10 cellular contexts compared by ENCODE assay signal in genomic region chr7:22586806-22587180, GRCh38.
A peak's percentile ranks its signal among the peaks of the same experiment; 100 is the strongest.
DNase-seq lines count a peak whose midpoint lies in the region; ATAC-seq, FAIRE-seq and TF ChIP-seq lines count a peak whose summit lies in the region.
"Had no signal": no experiment of that assay in that cellular context is flagged by ENCODE, and none has a peak within 500 bp of the region (broad histone marks: within the 10 kb centered on the region; RNA-seq: fewer than 3 reads in every experiment).

No MANE protein-coding gene starts in this region.

- peaks cover 6% of the 10 kb centered on the region; the same call in 1 of the 2 replicates for H3K4me1 ChIP-seq in HEK293 (ENCODE audit: control insufficient read depth, insufficient read depth, low read length)
- peaks cover 27 to 43% of the 10 kb centered on the region in 2 donors for H3K4me1 ChIP-seq in kidney (ENCODE audit: control insufficient read depth in 1 of 2, insufficient read depth in 1 of 2, low read depth in 1 of 2, low read length in 2 of 2)
- H3K4me1 ChIP-seq in sigmoid colon, result peaks cover 0 to 36% (median 16%) of the 10 kb centered on the region in 4 donors
- H3K4me1 ChIP-seq: parathyroid adenoma had no signal

- no peaks in the 10 kb centered on the region for H3K27me3 ChIP-seq in AG04450 (ENCODE audit: control insufficient read depth, insufficient read depth, low read length)
- no peaks in the 10 kb centered on the region for H3K27me3 ChIP-seq in sigmoid colon

- H3K9ac ChIP-seq in kidney (ENCODE audit: low read length in 2 of 2), result no peak overlapping the region
- H3K9ac ChIP-seq: parathyroid adenoma had no signal

- no peak for TF ChIP-seq POLR2A in sigmoid colon (IDR thresholded peaks at IDR 0.05)
- no peak for TF ChIP-seq POLR2A in GM12891 (IDR thresholded peaks at IDR 0.05; ENCODE audit: low read depth, low read length)

- POLR2A ChIA-PET in AG04450 (lab: Yijun Ruan, JAX), result interaction anchor here (0.5 kb wide), 1 partner anchor 26 kb away, joined by 4 read pairs; no protein-coding TSS in a partner anchor
- POLR2A ChIA-PET in HEK293 (lab: Yijun Ruan, JAX), result interaction anchor here (0.6 kb wide), 1 partner anchor 843 kb away, joined by 7 read pairs; no protein-coding TSS in a partner anchor

- CTCF ChIA-PET in AG04450 (lab: Charles Lee) (interaction anchor here (0.9 to 1.8 kb wide), 9 partner anchors 8 to 196 kb away, joined by 3 to 13 read pairs (median 3); partner anchors contain the start of gene IL6), HEK293 (lab: Yijun Ruan, JAX) (interaction anchor here (0.7 to 2.6 kb wide), 14 partner anchors 9 to 468 kb away, joined by 3 to 12 read pairs (median 4); partner anchors contain the start of gene IL6)

- DNase-seq in AG04450 (ENCODE audit: low read depth, low spot score), result no peak
- DNase-seq in amniotic epithelial cell (ENCODE audit: low read depth), result peak; percentile 60
- no peak for DNase-seq in kidney
- DNase-seq in sigmoid colon, result no peak
- no peak for DNase-seq in GM12891 (ENCODE audit: insufficient read length, low spot score)
- DNase-seq: activated naive CD4-positive, alpha-beta T cell treated with anti-CD3 and anti-CD28 coated beads, Interleukin-2, amount 50 U/mL, for 16 hours had no signal

- H3K4me3 ChIP-seq in AG04450 (ENCODE audit: low read depth, low read length), result no peak overlapping the region
- no peak overlapping the region for H3K4me3 ChIP-seq in HEK293 (ENCODE audit: low read depth, low read length)
- H3K4me3 ChIP-seq in kidney (ENCODE audit: low read length in 2 of 2), result no peak overlapping the region
- H3K4me3 ChIP-seq in sigmoid colon, result no peak overlapping the region

- H3K36me3 ChIP-seq in HEK293 (ENCODE audit: control insufficient read depth in 2 of 2, insufficient read depth in 1 of 2, low read length in 2 of 2) (no peaks in the 10 kb centered on the region), kidney (ENCODE audit: control insufficient read depth in 1 of 2, insufficient read depth in 2 of 2, low read length in 2 of 2) (no peaks in the 10 kb centered on the region), sigmoid colon (no peaks in the 10 kb centered on the region)

- H3K27ac ChIP-seq in AG04450 (ENCODE audit: low read depth, low read length) (no peak overlapping the region), HEK293 (ENCODE audit: extremely low read depth, low read depth, low read length) (no peak overlapping the region), kidney (ENCODE audit: low read depth in 2 of 2, low read length in 2 of 2) (peak overlapping the region; percentile 58 to 65), sigmoid colon (no peak overlapping the region)
- H3K27ac ChIP-seq: parathyroid adenoma had no signal

- no peak for FAIRE-seq in kidney (lab: Jason Lieb, UNC)
- FAIRE-seq in GM12891 (lab: Jason Lieb, UNC), result no peak

- H3K9me3 ChIP-seq in AG04450 (ENCODE audit: control insufficient read depth, insufficient read depth, low read length) (no peaks in the 10 kb centered on the region), HEK293 (ENCODE audit: control insufficient read depth, insufficient read depth, low read depth, low read length) (no peaks in the 10 kb centered on the region), kidney (ENCODE audit: control insufficient read depth in 1 of 2, low read length in 2 of 2) (no peaks in the 10 kb centered on the region), sigmoid colon (no peaks in the 10 kb centered on the region)

- ATAC-seq in GM19463 (IDR thresholded peaks at IDR 0.05; ENCODE audit: unreplicated experiment) (no peak), HG02870 (IDR thresholded peaks at IDR 0.05; ENCODE audit: unreplicated experiment) (no peak)

- no peak for TF ChIP-seq EP300 in sigmoid colon (IDR thresholded peaks at IDR 0.05)

- intact Hi-C loops in kidney (cut with DNase I), result no loop called here
- intact Hi-C loops in sigmoid colon (cut with DNase I), result no loop called here

- TF ChIP-seq CTCF in AG04450 (IDR thresholded peaks at IDR 0.05; ENCODE audit: low read depth, low read length) (peak; percentile 62), HEK293 (tag by site-specific recombination; IDR thresholded peaks at IDR 0.05) (no peak), kidney (IDR thresholded peaks at IDR 0.05; ENCODE audit: borderline replicate concordance, extremely low read depth, insufficient read depth) (peak; percentile 22), sigmoid colon (IDR thresholded peaks at IDR 0.05) (peak in 1 of 4 experiments; percentile 18)

TF ChIP-seq in HEK293, 187 proteins besides CTCF, POLR2A, EP300 and RAD21:
- TF ChIP-seq ZNF596 (tag by site-specific recombination; IDR thresholded peaks at IDR 0.05), result peak; percentile 74
- no peak for TF ChIP-seq ZNF514 (tag by site-specific recombination; IDR thresholded peaks at IDR 0.05)

TF ChIP-seq in GM12891, 5 proteins besides CTCF, POLR2A, EP300 and RAD21:
- TF ChIP-seq SPI1 (IDR thresholded peaks at IDR 0.05; ENCODE audit: low read depth, low read length) (no peak), TAF1 (IDR thresholded peaks at IDR 0.05; ENCODE audit: low read depth, low read length) (no peak), PAX5 (IDR thresholded peaks at IDR 0.05; ENCODE audit: insufficient read depth, low read length, severe bottlenecking) (no peak), POU2F2 (IDR thresholded peaks at IDR 0.05; ENCODE audit: low read depth, low read length) (no peak), POLR2AphosphoS5 (IDR thresholded peaks at IDR 0.05; ENCODE audit: low read depth, low read length) (no peak)

Comparison
In these comparisons a context has a peak if more than half of its experiments do, and no peak if none do; other contexts are left out.
1. H3K27ac ChIP-seq: peak in kidney (2 of 2); none in AG04450 (single experiment), HEK293 (single experiment) and sigmoid colon (0 of 4).